35 cellular contexts compared by ENCODE assay signal in genomic region chr14:69569859-69570258, GRCh38. TPM values are rescaled to one million over a fixed set of nuclear protein-coding genes. Genes with fewer than 3 reads are reported as not detected.
"Had no signal": no experiment of that assay in that cellular context is flagged by ENCODE, and none has a peak within 500 bp of the region (broad histone marks: within the 10 kb centered on the region; RNA-seq: fewer than 3 reads in every experiment).

No MANE protein-coding gene starts in this region.

- H3K36me3 ChIP-seq: esophagus squamous epithelium, gastroesophageal sphincter had no signal

- H3K27ac ChIP-seq: body of pancreas, epithelial cell of prostate, esophagus squamous epithelium, gastroesophageal sphincter, WERI-Rb-1 had no signal

- H3K27ac Mint-ChIP-seq: activated B cell treated with CpG ODN at 0.5 μM for 24 hours; activated CD4-positive, alpha-beta memory T cell treated with anti-CD3 and anti-CD28 coated beads, Interleukin-2, amount 10 ng/mL, durations not matched to agents 7 days and 5 days; activated naive CD8-positive, alpha-beta T cell; activated T-helper 17 cell treated with anti-CD3 and anti-CD28 coated beads, Interleukin-2, amount 50 U/mL, for 72 hours; effector memory CD8-positive, alpha-beta T cell; T-cell; T-helper 1 cell treated with Interleukin-12 subunit alpha and Interleukin-12 subunit beta and Interleukin-4 antibody, amounts not matched to agents 30 μg/mL and 1 μg/mL, for 36 hours; T-helper 2 cell treated with Interferon-gamma antibody and Interleukin-4, amounts not matched to agents 5 μg/mL and 100 μg/mL, for 36 hours had no signal

- H3K36me3 Mint-ChIP-seq: activated naive CD8-positive, alpha-beta T cell; T-cell had no signal

- H3K9me3 Mint-ChIP-seq: activated B cell treated with CpG ODN at 0.5 μM for 24 hours; activated CD4-positive, alpha-beta memory T cell treated with anti-CD3 and anti-CD28 coated beads, Interleukin-2, amount 10 ng/mL, durations not matched to agents 7 days and 5 days; activated T-cell treated with anti-CD3 and anti-CD28 coated beads, Interleukin-2, amount 50 U/mL, for 4 hours; activated T-helper 17 cell treated with anti-CD3 and anti-CD28 coated beads, Interleukin-2, amount 50 U/mL, for 72 hours; effector memory CD8-positive, alpha-beta T cell; T-cell; T-helper 1 cell treated with Interleukin-12 subunit alpha and Interleukin-12 subunit beta and Interleukin-4 antibody, amounts not matched to agents 30 μg/mL and 1 μg/mL, for 36 hours; T-helper 2 cell treated with Interferon-gamma antibody and Interleukin-4, amounts not matched to agents 5 μg/mL and 100 μg/mL, for 36 hours had no signal

- H3K4me3 ChIP-seq: body of pancreas, esophagus squamous epithelium, gastroesophageal sphincter had no signal

- H3K9me3 ChIP-seq: body of pancreas, esophagus squamous epithelium, gastroesophageal sphincter had no signal

- DNase-seq: activated B cell treated with CpG ODN at 0.5 μM for 24 hours; activated CD4-positive, alpha-beta memory T cell treated with anti-CD3 and anti-CD28 coated beads, Interleukin-2, amount 10 ng/mL, durations not matched to agents 7 days and 5 days; activated CD4-positive, alpha-beta T cell treated with anti-CD3 and anti-CD28 coated beads for 48 hours; activated CD8-positive, alpha-beta memory T cell treated with anti-CD3 and anti-CD28 coated beads, Interleukin-2, amount 50 U/mL, for 48 hours; activated effector memory CD4-positive, alpha-beta T cell treated with Interleukin-2 at 50 U/mL for 16 hours; activated gamma-delta T cell treated with Interleukin-2 at 50 U/mL for 16 hours; activated naive CD4-positive, alpha-beta T cell treated with anti-CD3 and anti-CD28 coated beads, Interleukin-2, amount 50 U/mL, for 16 hours; activated naive CD4-positive, alpha-beta T cell treated with Interleukin-2 at 50 U/mL for 16 hours; activated T-cell treated with anti-CD3 and anti-CD28 coated beads, Interleukin-2, amount 50 U/mL, for 4 hours; amniotic stem cell; anterior cingulate cortex; body of pancreas; caudate nucleus; cortex of kidney; dermis blood vessel endothelial cell; effector CD4-positive, alpha-beta T cell; effector memory CD8-positive, alpha-beta T cell; esophagus squamous epithelium; foreskin melanocyte; head of caudate nucleus; SW 1271; T-cell; T1000; WERI-Rb-1 had no signal

- H3K4me3 Mint-ChIP-seq: activated B cell treated with CpG ODN at 0.5 μM for 24 hours; activated CD4-positive, alpha-beta memory T cell treated with anti-CD3 and anti-CD28 coated beads, Interleukin-2, amount 10 ng/mL, durations not matched to agents 7 days and 5 days; activated T-cell treated with anti-CD3 and anti-CD28 coated beads, Interleukin-2, amount 50 U/mL, for 4 hours; T-helper 1 cell treated with Interleukin-12 subunit alpha and Interleukin-12 subunit beta and Interleukin-4 antibody, amounts not matched to agents 30 μg/mL and 1 μg/mL, for 36 hours; T-helper 2 cell treated with Interferon-gamma antibody and Interleukin-4, amounts not matched to agents 5 μg/mL and 100 μg/mL, for 36 hours had no signal

RNA-seq across cellular contexts. Expression of gene CCDC177, which starts 4.8 kb away (rescaled TPM):
- total RNA-seq: activated B cell treated with CpG ODN at 0.5 μM for 24 hours; activated CD4-positive, alpha-beta memory T cell treated with anti-CD3 and anti-CD28 coated beads, Interleukin-2, amount 10 ng/mL, durations not matched to agents 7 days and 5 days; activated T-helper 17 cell treated with anti-CD3 and anti-CD28 coated beads, Interleukin-2, amount 50 U/mL, for 72 hours; body of pancreas; chondrocyte; dermis blood vessel endothelial cell; endothelial cell of umbilical vein; fibroblast of lung; fibroblast of villous mesenchyme; gastroesophageal sphincter; glomerular endothelial cell; T-cell had no signal
- polyA plus RNA-seq: endothelial cell of umbilical vein, fibroblast of lung had no signal
